ENCODE assay signal across 8 cellular contexts in the genomic region with DNA sequence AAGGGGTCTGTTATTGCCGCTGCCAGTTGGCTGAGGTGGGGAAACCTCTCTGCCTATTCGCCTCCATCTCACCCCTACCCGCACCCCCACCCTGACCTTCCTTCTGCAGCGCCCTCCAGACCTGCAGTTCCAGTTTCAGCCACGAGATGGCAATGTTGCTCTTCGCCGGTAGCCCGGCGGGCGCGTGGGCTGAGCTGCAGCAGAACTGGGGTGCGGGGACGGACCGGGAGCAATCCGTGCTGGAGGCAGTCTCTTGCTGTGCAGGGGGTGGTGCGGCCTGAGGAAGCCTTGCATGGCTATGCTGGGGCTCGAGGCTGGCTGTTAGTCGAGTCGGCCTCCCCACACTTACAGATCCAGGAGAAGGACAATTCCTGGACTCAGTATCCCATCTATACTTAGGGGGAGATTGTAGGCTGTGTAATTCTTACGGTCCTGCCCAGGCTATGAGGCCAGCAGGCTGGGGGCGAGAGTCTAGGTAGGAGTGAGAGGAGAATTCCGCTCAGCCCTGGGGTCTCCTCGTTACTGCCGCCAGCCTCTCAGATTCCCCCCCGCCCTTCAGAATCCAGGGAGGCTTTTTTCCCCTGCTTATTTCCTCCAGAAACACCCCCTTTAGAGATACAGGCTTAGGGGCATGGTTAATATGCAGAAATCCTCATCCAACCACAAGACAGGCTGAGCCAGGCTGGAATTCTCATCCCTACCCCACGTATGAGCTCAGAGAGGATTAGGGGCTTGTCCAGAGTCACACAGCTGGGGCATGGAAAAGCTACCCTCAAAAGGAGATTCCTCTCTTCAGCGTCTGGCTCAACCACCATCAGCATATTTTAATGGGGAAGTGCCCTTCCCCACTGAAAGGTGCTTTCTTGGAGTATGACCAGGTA. TPM values are rescaled to one million over a fixed set of nuclear protein-coding genes. Genes with fewer than 3 reads are reported as not detected.
A peak's percentile ranks its signal among the peaks of the same experiment; 100 is the strongest.
DNase-seq lines count a peak whose midpoint lies in the region; ATAC-seq and TF ChIP-seq lines count a peak whose summit lies in the region.

No MANE protein-coding gene starts in this region.

- WGBS in SK-N-SH (ENCODE audit: low lambda C conversion rate): 5% methylated on average over 21 of the region's 27 CpGs

- no peak overlapping the region for H3K4me3 Mint-ChIP-seq in activated naive CD8-positive, alpha-beta T cell treated with anti-CD3 and anti-CD28 coated beads, Interleukin-2, amount 10 ng/mL, durations not matched to agents 7 days and 5 days

- TF ChIP-seq EP300 in SK-N-SH (IDR thresholded peaks at IDR 0.05; ENCODE audit: borderline replicate concordance in 1 of 2, low read depth in 1 of 2, low read length in 1 of 2): no peak

- TF ChIP-seq CTCF in LNCAP (IDR thresholded peaks at IDR 0.05) (peak; percentile 98), SK-N-SH (IDR thresholded peaks at IDR 0.05) (peak; percentile 95)

- no peaks in the 10 kb centered on the region for H3K36me3 Mint-ChIP-seq in activated naive CD8-positive, alpha-beta T cell treated with anti-CD3 and anti-CD28 coated beads, Interleukin-2, amount 10 ng/mL, durations not matched to agents 7 days and 5 days

- CTCF ChIA-PET in SK-N-SH (lab: Yijun Ruan, JAX): interaction anchor here (0.6 to 5.7 kb wide), 44 partner anchors 8 to 1692 kb away, joined by 3 to 64 read pairs (median 4); no protein-coding TSS in a partner anchor

- peaks cover 3% of the 10 kb centered on the region for H3F3A ChIP-seq in SK-N-SH (replicated peaks; ENCODE audit: insufficient read depth)

- H3K27me3 Mint-ChIP-seq in activated naive CD8-positive, alpha-beta T cell treated with anti-CD3 and anti-CD28 coated beads, Interleukin-2, amount 10 ng/mL, durations not matched to agents 7 days and 5 days: peaks cover 48% of the 10 kb centered on the region

- H3K27ac ChIP-seq in SK-N-SH (ENCODE audit: low read depth in 2 of 2, low read length in 1 of 2): no peak overlapping the region

- POLR2A ChIA-PET in SK-N-SH (lab: Yijun Ruan, JAX): no interaction called here
- POLR2A ChIA-PET in activated naive CD8-positive, alpha-beta T cell treated with anti-CD3 and anti-CD28 coated beads, Interleukin-2, amount 10 ng/mL, durations not matched to agents 7 days and 5 days (lab: Charles Lee): no interaction called here

- TF ChIP-seq RAD21 in SK-N-SH (IDR thresholded peaks at IDR 0.05; ENCODE audit: low read length): peak; percentile 95

- no peaks in the 10 kb centered on the region for H3K36me3 ChIP-seq in SK-N-SH (replicated peaks in 1 of 2; ENCODE audit: control insufficient read depth in 1 of 2, insufficient read depth in 2 of 2, low read length in 1 of 2)

- no peaks in the 10 kb centered on the region; the same call in 1 of the 2 replicates for H4K20me1 ChIP-seq in SK-N-SH (ENCODE audit: insufficient read depth)

- peaks cover 25% of the 10 kb centered on the region for H3K27me3 ChIP-seq in SK-N-SH (ENCODE audit: insufficient read depth)

- no peak overlapping the region for H3K27ac Mint-ChIP-seq in activated naive CD8-positive, alpha-beta T cell treated with anti-CD3 and anti-CD28 coated beads, Interleukin-2, amount 10 ng/mL, durations not matched to agents 7 days and 5 days

- H2AFZ ChIP-seq in SK-N-SH (ENCODE audit: low read depth): no peak overlapping the region

- H3K4me2 ChIP-seq in SK-N-SH: peak overlapping the region; percentile 61

- peak; percentile 46 for DNase-seq in GDM1 (lab: John Stamatoyannopoulos, UW)
- peak; percentile 92 for DNase-seq in SK-N-SH
- peak; percentile 86 for DNase-seq in activated naive CD8-positive, alpha-beta T cell treated with anti-CD3 and anti-CD28 coated beads, Interleukin-2, amount 10 ng/mL, durations not matched to agents 7 days and 5 days
- peak; percentile 78 for DNase-seq in left cardiac atrium
- DNase-seq in renal cortical epithelial cell (ENCODE audit: low read depth): peak; percentile 39

- no peaks in the 10 kb centered on the region for H3K79me2 ChIP-seq in SK-N-SH (ENCODE audit: insufficient read depth)

- H3K4me1 ChIP-seq in SK-N-SH (ENCODE audit: control insufficient read depth in 1 of 2, insufficient read depth in 2 of 2, low read depth in 1 of 2, low read length in 1 of 2): no peaks in the 10 kb centered on the region; a peak in 1 of 4 replicates

- peaks cover 2% of the 10 kb centered on the region for H3K4me1 Mint-ChIP-seq in activated naive CD8-positive, alpha-beta T cell treated with anti-CD3 and anti-CD28 coated beads, Interleukin-2, amount 10 ng/mL, durations not matched to agents 7 days and 5 days

- H3K9me3 ChIP-seq in SK-N-SH: no peaks in the 10 kb centered on the region

- H3K4me3 ChIP-seq in SK-N-SH (ENCODE audit: low read depth in 2 of 2, low read length in 1 of 2): peak overlapping the region in 1 of 2 experiments; percentile 5; a peak in 2 of 4 replicates

- no peak overlapping the region for H3K9ac ChIP-seq in SK-N-SH

- no peaks in the 10 kb centered on the region for H3K9me3 Mint-ChIP-seq in activated naive CD8-positive, alpha-beta T cell treated with anti-CD3 and anti-CD28 coated beads, Interleukin-2, amount 10 ng/mL, durations not matched to agents 7 days and 5 days

- ATAC-seq in GM21825 (IDR thresholded peaks at IDR 0.05; ENCODE audit: unreplicated experiment) (peak; percentile 58), left cardiac atrium (peak; percentile 63 to 69), HG03139 (IDR thresholded peaks at IDR 0.05; ENCODE audit: unreplicated experiment) (no peak)
- peak; percentile 71 for ATAC-seq in activated naive CD8-positive, alpha-beta T cell treated with anti-CD3 and anti-CD28 coated beads, Interleukin-2, amount 10 ng/mL, durations not matched to agents 7 days and 5 days (ENCODE audit: low read depth)

- no peaks in the 10 kb centered on the region for H3K9me2 ChIP-seq in SK-N-SH

- intact Hi-C loops in left cardiac atrium (cut with DNase I): loop anchor here (5.0 to 10.0 kb wide), 4 partner anchors 219 to 1689 kb away; no protein-coding TSS in a partner anchor

TF ChIP-seq in SK-N-SH, 30 proteins besides CTCF, POLR2A, EP300 and RAD21:
- TF ChIP-seq GATA2 (CRISPR knock-in tag; IDR thresholded peaks at IDR 0.05) (no peak), CHD2 (IDR thresholded peaks at IDR 0.05; ENCODE audit: low read length, partially characterized antibody) (peak; percentile 62), NRF1 (IDR thresholded peaks at IDR 0.05; ENCODE audit: low read depth, low read length) (no peak), SMC3 (IDR thresholded peaks at IDR 0.05; ENCODE audit: low read depth, low read length) (peak; percentile 81)
- TF ChIP-seq, protein P1, sequence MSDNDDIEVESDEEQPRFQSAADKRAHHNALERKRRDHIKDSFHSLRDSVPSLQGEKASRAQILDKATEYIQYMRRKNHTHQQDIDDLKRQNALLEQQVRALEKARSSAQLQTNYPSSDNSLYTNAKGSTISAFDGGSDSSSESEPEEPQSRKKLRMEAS (IDR thresholded peaks at IDR 0.05; ENCODE audit: low read depth): peak; percentile 71

RNA-seq across cellular contexts. Expression of a gene that starts 2.8 kb away (rescaled TPM):
- 0.84 and 0.93 TPM in 2 replicates for polyA plus RNA-seq in SK-N-SH (2012; rRNA removed)
- polyA plus RNA-seq in SK-N-SH (2012; cell fraction: cytosol; rRNA removed): 0.40 and 0.60 TPM in 2 replicates
- 3.0 and 4.3 TPM in 2 replicates for polyA plus RNA-seq in SK-N-SH (2012; cell fraction: nucleus; rRNA removed)
- total RNA-seq in activated naive CD8-positive, alpha-beta T cell treated with anti-CD3 and anti-CD28 coated beads, Interleukin-2, amount 10 ng/mL, durations not matched to agents 7 days and 5 days: not detected
- total RNA-seq in left cardiac atrium (1 to 10 TPM; 2.4 to 2.8 TPM), renal cortical epithelial cell (0.35 and 1.4 TPM in 2 replicates)

Comparison
In these comparisons a context has a peak if more than half of its experiments do, and no peak if none do; other contexts are left out.
1. DNase-seq: peak in every context shown above with its lines; median percentile 92 in SK-N-SH; 86 in activated naive CD8-positive, alpha-beta T cell treated with anti-CD3 and anti-CD28 coated beads, Interleukin-2, amount 10 ng/mL, durations not matched to agents 7 days and 5 days; 78 in left cardiac atrium; 46 in GDM1; 39 in renal cortical epithelial cell.